1 cellular context compared by ENCODE assay signal in the genomic region with DNA sequence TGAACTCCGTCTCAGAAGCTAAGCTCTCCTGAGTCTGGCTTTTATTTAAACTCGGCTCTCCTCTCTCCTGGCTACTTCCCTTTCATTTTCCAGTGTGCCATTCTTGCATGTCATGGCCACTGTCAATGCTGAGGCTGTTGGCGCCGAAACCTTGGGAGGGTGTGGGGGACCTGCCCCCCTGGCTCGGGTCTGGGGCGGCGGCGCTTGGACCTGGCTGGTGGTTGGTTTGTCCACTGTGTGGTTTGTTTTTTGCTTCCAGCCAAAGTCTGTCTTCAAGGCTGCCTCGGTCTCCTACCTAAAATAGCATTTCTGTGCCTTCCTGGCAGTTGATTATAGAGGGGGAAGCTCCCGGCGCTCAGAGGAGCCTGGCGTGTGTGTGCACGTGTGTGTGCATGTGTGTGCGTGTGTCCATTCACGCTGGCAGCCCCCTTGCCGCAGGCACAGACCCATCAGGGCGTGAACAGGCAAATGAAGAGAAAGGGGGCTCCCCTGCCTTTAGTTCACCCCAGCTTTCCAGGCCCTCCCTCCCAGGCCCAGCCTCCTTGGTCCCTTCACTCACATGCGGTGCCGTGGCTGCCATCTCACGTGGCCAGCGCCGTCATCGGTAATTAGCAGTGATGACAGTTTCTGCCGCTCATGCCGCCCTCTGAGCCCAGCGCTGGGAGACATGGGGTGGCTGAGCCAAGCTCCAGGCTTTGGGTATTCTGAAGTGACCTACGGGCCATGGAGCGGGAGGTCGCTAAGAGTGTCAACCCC.
A peak's percentile ranks its signal among the peaks of the same experiment; 100 is the strongest.
TF ChIP-seq lines count a peak whose summit lies in the region.

No MANE protein-coding gene starts in this region.

TF ChIP-seq in K562, 482 proteins besides CTCF, POLR2A, EP300 and RAD21 (continued from another document and continues in another):
- TF ChIP-seq, protein P1, sequence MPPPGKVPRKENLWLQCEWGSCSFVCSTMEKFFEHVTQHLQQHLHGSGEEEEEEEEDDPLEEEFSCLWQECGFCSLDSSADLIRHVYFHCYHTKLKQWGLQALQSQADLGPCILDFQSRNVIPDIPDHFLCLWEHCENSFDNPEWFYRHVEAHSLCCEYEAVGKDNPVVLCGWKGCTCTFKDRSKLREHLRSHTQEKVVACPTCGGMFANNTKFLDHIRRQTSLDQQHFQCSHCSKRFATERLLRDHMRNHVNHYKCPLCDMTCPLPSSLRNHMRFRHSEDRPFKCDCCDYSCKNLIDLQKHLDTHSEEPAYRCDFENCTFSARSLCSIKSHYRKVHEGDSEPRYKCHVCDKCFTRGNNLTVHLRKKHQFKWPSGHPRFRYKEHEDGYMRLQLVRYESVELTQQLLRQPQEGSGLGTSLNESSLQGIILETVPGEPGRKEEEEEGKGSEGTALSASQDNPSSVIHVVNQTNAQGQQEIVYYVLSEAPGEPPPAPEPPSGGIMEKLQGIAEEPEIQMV (tag; conservative IDR thresholded peaks at IDR 0.05; ENCODE audit: low read depth), result no peak
- TF ChIP-seq LEF1 (IDR thresholded peaks at IDR 0.05), result peak; percentile 74
- TF ChIP-seq, protein P2, sequence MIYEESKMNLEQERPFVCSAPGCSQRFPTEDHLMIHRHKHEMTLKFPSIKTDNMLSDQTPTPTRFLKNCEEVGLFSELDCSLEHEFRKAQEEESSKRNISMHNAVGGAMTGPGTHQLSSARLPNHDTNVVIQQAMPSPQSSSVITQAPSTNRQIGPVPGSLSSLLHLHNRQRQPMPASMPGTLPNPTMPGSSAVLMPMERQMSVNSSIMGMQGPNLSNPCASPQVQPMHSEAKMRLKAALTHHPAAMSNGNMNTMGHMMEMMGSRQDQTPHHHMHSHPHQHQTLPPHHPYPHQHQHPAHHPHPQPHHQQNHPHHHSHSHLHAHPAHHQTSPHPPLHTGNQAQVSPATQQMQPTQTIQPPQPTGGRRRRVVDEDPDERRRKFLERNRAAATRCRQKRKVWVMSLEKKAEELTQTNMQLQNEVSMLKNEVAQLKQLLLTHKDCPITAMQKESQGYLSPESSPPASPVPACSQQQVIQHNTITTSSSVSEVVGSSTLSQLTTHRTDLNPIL (CRISPR knock-in tag; IDR thresholded peaks at IDR 0.05), result no peak
- no peak for TF ChIP-seq HIVEP1 (CRISPR knock-in tag; IDR thresholded peaks at IDR 0.05)
- no peak for TF ChIP-seq MCM5 (IDR thresholded peaks at IDR 0.05; ENCODE audit: low read depth)
- TF ChIP-seq ZFPM2 (CRISPR knock-in tag; IDR thresholded peaks at IDR 0.05), result no peak
- TF ChIP-seq, protein P3, sequence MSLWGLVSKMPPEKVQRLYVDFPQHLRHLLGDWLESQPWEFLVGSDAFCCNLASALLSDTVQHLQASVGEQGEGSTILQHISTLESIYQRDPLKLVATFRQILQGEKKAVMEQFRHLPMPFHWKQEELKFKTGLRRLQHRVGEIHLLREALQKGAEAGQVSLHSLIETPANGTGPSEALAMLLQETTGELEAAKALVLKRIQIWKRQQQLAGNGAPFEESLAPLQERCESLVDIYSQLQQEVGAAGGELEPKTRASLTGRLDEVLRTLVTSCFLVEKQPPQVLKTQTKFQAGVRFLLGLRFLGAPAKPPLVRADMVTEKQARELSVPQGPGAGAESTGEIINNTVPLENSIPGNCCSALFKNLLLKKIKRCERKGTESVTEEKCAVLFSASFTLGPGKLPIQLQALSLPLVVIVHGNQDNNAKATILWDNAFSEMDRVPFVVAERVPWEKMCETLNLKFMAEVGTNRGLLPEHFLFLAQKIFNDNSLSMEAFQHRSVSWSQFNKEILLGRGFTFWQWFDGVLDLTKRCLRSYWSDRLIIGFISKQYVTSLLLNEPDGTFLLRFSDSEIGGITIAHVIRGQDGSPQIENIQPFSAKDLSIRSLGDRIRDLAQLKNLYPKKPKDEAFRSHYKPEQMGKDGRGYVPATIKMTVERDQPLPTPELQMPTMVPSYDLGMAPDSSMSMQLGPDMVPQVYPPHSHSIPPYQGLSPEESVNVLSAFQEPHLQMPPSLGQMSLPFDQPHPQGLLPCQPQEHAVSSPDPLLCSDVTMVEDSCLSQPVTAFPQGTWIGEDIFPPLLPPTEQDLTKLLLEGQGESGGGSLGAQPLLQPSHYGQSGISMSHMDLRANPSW (CRISPR knock-in tag; IDR thresholded peaks at IDR 0.05), result no peak; the same call in 1 of the 2 replicates
- TF ChIP-seq PHF8 (IDR thresholded peaks at IDR 0.05; ENCODE audit: borderline replicate concordance, low read length), result peak; percentile 35; the same call in 1 of the 2 replicates
- no peak for TF ChIP-seq ZNF785 (CRISPR knock-in tag; IDR thresholded peaks at IDR 0.05)
- TF ChIP-seq, protein P4, sequence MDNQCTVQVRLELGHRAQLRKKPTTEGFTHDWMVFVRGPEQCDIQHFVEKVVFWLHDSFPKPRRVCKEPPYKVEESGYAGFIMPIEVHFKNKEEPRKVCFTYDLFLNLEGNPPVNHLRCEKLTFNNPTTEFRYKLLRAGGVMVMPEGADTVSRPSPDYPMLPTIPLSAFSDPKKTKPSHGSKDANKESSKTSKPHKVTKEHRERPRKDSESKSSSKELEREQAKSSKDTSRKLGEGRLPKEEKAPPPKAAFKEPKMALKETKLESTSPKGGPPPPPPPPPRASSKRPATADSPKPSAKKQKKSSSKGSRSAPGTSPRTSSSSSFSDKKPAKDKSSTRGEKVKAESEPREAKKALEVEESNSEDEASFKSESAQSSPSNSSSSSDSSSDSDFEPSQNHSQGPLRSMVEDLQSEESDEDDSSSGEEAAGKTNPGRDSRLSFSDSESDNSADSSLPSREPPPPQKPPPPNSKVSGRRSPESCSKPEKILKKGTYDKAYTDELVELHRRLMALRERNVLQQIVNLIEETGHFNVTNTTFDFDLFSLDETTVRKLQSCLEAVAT (IDR thresholded peaks at IDR 0.05), result 0 out of 4 replicates have a peak, but pooled peaks of 1 of the 2 experiments have one; percentile 12
- TF ChIP-seq STAG1 (CRISPR knock-in tag; IDR thresholded peaks at IDR 0.05; ENCODE audit: borderline replicate concordance), result no peak
- TF ChIP-seq, protein P5, sequence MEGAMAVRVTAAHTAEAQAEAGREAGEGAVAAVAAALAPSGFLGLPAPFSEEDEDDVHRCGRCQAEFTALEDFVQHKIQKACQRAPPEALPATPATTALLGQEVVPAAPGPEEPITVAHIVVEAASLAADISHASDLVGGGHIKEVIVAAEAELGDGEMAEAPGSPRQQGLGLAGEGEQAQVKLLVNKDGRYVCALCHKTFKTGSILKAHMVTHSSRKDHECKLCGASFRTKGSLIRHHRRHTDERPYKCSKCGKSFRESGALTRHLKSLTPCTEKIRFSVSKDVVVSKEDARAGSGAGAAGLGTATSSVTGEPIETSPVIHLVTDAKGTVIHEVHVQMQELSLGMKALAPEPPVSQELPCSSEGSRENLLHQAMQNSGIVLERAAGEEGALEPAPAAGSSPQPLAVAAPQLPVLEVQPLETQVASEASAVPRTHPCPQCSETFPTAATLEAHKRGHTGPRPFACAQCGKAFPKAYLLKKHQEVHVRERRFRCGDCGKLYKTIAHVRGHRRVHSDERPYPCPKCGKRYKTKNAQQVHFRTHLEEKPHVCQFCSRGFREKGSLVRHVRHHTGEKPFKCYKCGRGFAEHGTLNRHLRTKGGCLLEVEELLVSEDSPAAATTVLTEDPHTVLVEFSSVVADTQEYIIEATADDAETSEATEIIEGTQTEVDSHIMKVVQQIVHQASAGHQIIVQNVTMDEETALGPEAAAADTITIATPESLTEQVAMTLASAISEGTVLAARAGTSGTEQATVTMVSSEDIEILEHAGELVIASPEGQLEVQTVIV (CRISPR knock-in tag; IDR thresholded peaks at IDR 0.05; ENCODE audit: borderline replicate concordance), result no peak
- TF ChIP-seq, protein P6, sequence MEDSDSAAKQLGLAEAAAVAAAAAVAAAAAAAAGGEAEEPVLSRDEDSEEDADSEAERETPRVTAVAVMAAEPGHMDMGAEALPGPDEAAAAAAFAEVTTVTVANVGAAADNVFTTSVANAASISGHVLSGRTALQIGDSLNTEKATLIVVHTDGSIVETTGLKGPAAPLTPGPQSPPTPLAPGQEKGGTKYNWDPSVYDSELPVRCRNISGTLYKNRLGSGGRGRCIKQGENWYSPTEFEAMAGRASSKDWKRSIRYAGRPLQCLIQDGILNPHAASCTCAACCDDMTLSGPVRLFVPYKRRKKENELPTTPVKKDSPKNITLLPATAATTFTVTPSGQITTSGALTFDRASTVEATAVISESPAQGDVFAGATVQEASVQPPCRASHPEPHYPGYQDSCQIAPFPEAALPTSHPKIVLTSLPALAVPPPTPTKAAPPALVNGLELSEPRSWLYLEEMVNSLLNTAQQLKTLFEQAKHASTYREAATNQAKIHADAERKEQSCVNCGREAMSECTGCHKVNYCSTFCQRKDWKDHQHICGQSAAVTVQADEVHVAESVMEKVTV (CRISPR knock-in tag; IDR thresholded peaks at IDR 0.05), result no peak
- peak; percentile 56; the same call in 1 of the 2 replicates for TF ChIP-seq KAT7 (CRISPR knock-in tag; IDR thresholded peaks at IDR 0.05; ENCODE audit: borderline replicate concordance)
- TF ChIP-seq CBFA2T2 (conservative IDR thresholded peaks at IDR 0.05), result 0 out of 2 replicates have a peak, but pooled peaks have one; percentile 16
- no peak for TF ChIP-seq GATAD2A (IDR thresholded peaks at IDR 0.05)
- TF ChIP-seq SAFB2 (IDR thresholded peaks at IDR 0.05; ENCODE audit: borderline replicate concordance, low read depth, low read length, severe bottlenecking), result no peak
- TF ChIP-seq, protein P7, sequence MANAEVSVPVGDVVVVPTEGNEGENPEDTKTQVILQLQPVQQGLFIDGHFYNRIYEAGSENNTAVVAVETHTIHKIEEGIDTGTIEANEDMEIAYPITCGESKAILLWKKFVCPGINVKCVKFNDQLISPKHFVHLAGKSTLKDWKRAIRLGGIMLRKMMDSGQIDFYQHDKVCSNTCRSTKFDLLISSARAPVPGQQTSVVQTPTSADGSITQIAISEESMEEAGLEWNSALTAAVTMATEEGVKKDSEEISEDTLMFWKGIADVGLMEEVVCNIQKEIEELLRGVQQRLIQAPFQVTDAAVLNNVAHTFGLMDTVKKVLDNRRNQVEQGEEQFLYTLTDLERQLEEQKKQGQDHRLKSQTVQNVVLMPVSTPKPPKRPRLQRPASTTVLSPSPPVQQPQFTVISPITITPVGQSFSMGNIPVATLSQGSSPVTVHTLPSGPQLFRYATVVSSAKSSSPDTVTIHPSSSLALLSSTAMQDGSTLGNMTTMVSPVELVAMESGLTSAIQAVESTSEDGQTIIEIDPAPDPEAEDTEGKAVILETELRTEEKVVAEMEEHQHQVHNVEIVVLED (CRISPR knock-in tag; IDR thresholded peaks at IDR 0.05), result no peak
- TF ChIP-seq, protein P8, sequence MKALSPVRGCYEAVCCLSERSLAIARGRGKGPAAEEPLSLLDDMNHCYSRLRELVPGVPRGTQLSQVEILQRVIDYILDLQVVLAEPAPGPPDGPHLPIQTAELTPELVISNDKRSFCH (CRISPR knock-in tag; IDR thresholded peaks at IDR 0.05), result no peak
- TF ChIP-seq, protein P8 (tag; IDR thresholded peaks at IDR 0.05), result no peak
- TF ChIP-seq, protein P9, sequence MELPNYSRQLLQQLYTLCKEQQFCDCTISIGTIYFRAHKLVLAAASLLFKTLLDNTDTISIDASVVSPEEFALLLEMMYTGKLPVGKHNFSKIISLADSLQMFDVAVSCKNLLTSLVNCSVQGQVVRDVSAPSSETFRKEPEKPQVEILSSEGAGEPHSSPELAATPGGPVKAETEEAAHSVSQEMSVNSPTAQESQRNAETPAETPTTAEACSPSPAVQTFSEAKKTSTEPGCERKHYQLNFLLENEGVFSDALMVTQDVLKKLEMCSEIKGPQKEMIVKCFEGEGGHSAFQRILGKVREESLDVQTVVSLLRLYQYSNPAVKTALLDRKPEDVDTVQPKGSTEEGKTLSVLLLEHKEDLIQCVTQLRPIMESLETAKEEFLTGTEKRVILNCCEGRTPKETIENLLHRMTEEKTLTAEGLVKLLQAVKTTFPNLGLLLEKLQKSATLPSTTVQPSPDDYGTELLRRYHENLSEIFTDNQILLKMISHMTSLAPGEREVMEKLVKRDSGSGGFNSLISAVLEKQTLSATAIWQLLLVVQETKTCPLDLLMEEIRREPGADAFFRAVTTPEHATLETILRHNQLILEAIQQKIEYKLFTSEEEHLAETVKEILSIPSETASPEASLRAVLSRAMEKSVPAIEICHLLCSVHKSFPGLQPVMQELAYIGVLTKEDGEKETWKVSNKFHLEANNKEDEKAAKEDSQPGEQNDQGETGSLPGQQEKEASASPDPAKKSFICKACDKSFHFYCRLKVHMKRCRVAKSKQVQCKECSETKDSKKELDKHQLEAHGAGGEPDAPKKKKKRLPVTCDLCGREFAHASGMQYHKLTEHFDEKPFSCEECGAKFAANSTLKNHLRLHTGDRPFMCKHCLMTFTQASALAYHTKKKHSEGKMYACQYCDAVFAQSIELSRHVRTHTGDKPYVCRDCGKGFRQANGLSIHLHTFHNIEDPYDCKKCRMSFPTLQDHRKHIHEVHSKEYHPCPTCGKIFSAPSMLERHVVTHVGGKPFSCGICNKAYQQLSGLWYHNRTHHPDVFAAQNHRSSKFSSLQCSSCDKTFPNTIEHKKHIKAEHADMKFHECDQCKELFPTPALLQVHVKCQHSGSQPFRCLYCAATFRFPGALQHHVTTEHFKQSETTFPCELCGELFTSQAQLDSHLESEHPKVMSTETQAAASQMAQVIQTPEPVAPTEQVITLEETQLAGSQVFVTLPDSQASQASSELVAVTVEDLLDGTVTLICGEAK (IDR thresholded peaks at IDR 0.05), result 0 out of 2 replicates have a peak, but pooled peaks have one; percentile 5
- TF ChIP-seq, protein P9 (CRISPR knock-in tag; IDR thresholded peaks at IDR 0.05), result no peak
- no peak for TF ChIP-seq ZNF347 (CRISPR knock-in tag; IDR thresholded peaks at IDR 0.05; ENCODE audit: low read depth)
- TF ChIP-seq FUS (optimal IDR thresholded peaks at IDR 0.05; ENCODE audit: low read depth, low read length), result no peak
- no peak for TF ChIP-seq ZNF780A (CRISPR knock-in tag; IDR thresholded peaks at IDR 0.05)
- TF ChIP-seq ILF3 (IDR thresholded peaks at IDR 0.05; ENCODE audit: borderline replicate concordance), result no peak
- no peak for TF ChIP-seq FOXA1 (IDR thresholded peaks at IDR 0.05; ENCODE audit: borderline replicate concordance)
- TF ChIP-seq BRD4 (IDR thresholded peaks at IDR 0.05), result no peak
- TF ChIP-seq HCFC1 (IDR thresholded peaks at IDR 0.05; ENCODE audit: low read depth, low read length), result no peak
